ENCODE assay signal across 1 cellular context in genomic region chr16:1245452-1246005, GRCh38.
TF ChIP-seq lines count a peak whose summit lies in the region.

No MANE protein-coding gene starts in this region.

TF ChIP-seq in H1, 55 proteins besides CTCF, POLR2A, EP300 and RAD21:
- TF ChIP-seq SRF (IDR thresholded peaks at IDR 0.05; ENCODE audit: low read depth, low read length) (no peak), TBP (IDR thresholded peaks at IDR 0.05; ENCODE audit: low read depth, low read length) (no peak), RNF2 (IDR thresholded peaks at IDR 0.05; ENCODE audit: borderline replicate concordance, low read depth, low read length, missing control alignments, poor library complexity, severe bottlenecking) (no peak), CBX8 (IDR thresholded peaks at IDR 0.05; ENCODE audit: borderline replicate concordance, low read depth, low read length) (no peak), TEAD4 (IDR thresholded peaks at IDR 0.05; ENCODE audit: low read depth, low read length) (no peak), USF2 (IDR thresholded peaks at IDR 0.05; ENCODE audit: low read length) (no peak), PHF8 (conservative IDR thresholded peaks at IDR 0.05; ENCODE audit: low read depth, low read length) (no peak), EZH2 (IDR thresholded peaks at IDR 0.05; ENCODE audit: low read depth, low read length, severe bottlenecking) (no peak), KDM5A (IDR thresholded peaks at IDR 0.05; ENCODE audit: low read length) (no peak), CBX5 (IDR thresholded peaks at IDR 0.05; ENCODE audit: low read depth, low read length) (no peak)
